1 cellular context compared by ENCODE assay signal in the genomic region with DNA sequence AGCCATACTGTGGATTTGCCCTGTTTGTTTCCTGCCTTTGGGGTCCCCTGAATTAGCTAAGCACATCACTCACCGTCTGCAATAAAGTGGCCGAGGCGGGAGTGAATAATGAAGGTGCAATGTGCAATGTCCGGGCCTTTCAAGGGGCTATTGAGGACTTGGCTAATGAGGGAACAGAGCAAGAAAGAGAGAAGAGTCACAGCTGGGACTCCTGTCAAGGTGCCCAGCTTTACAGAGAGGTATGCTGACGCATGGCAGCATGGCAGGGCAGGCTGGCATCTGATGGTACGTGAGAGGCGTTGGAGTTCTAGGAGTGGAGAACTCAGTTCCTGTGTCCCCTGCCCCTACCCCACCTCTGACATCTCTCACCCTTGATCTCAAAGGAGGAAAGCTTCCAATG.
TF ChIP-seq lines count a peak whose summit lies in the region.

No MANE protein-coding gene starts in this region.

TF ChIP-seq in SK-N-SH treated with all-trans-retinoic acid at 6 μM for 48 hours, 23 proteins besides CTCF, POLR2A, EP300 and RAD21:
- TF ChIP-seq, protein P1, sequence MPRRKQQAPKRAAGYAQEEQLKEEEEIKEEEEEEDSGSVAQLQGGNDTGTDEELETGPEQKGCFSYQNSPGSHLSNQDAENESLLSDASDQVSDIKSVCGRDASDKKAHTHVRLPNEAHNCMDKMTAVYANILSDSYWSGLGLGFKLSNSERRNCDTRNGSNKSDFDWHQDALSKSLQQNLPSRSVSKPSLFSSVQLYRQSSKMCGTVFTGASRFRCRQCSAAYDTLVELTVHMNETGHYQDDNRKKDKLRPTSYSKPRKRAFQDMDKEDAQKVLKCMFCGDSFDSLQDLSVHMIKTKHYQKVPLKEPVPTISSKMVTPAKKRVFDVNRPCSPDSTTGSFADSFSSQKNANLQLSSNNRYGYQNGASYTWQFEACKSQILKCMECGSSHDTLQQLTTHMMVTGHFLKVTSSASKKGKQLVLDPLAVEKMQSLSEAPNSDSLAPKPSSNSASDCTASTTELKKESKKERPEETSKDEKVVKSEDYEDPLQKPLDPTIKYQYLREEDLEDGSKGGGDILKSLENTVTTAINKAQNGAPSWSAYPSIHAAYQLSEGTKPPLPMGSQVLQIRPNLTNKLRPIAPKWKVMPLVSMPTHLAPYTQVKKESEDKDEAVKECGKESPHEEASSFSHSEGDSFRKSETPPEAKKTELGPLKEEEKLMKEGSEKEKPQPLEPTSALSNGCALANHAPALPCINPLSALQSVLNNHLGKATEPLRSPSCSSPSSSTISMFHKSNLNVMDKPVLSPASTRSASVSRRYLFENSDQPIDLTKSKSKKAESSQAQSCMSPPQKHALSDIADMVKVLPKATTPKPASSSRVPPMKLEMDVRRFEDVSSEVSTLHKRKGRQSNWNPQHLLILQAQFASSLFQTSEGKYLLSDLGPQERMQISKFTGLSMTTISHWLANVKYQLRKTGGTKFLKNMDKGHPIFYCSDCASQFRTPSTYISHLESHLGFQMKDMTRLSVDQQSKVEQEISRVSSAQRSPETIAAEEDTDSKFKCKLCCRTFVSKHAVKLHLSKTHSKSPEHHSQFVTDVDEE (CRISPR knock-in tag; IDR thresholded peaks at IDR 0.05) = no peak
- TF ChIP-seq BACH2 (CRISPR knock-in tag; IDR thresholded peaks at IDR 0.05; ENCODE audit: borderline replicate concordance) = no peak
- TF ChIP-seq PPARA (CRISPR knock-in tag; IDR thresholded peaks at IDR 0.05; ENCODE audit: borderline replicate concordance) = no peak
- no peak for TF ChIP-seq CSDC2 (CRISPR knock-in tag; IDR thresholded peaks at IDR 0.05)
- TF ChIP-seq, protein P2, sequence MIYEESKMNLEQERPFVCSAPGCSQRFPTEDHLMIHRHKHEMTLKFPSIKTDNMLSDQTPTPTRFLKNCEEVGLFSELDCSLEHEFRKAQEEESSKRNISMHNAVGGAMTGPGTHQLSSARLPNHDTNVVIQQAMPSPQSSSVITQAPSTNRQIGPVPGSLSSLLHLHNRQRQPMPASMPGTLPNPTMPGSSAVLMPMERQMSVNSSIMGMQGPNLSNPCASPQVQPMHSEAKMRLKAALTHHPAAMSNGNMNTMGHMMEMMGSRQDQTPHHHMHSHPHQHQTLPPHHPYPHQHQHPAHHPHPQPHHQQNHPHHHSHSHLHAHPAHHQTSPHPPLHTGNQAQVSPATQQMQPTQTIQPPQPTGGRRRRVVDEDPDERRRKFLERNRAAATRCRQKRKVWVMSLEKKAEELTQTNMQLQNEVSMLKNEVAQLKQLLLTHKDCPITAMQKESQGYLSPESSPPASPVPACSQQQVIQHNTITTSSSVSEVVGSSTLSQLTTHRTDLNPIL (CRISPR knock-in tag; IDR thresholded peaks at IDR 0.05; ENCODE audit: low read depth) = no peak
- TF ChIP-seq, protein P3, sequence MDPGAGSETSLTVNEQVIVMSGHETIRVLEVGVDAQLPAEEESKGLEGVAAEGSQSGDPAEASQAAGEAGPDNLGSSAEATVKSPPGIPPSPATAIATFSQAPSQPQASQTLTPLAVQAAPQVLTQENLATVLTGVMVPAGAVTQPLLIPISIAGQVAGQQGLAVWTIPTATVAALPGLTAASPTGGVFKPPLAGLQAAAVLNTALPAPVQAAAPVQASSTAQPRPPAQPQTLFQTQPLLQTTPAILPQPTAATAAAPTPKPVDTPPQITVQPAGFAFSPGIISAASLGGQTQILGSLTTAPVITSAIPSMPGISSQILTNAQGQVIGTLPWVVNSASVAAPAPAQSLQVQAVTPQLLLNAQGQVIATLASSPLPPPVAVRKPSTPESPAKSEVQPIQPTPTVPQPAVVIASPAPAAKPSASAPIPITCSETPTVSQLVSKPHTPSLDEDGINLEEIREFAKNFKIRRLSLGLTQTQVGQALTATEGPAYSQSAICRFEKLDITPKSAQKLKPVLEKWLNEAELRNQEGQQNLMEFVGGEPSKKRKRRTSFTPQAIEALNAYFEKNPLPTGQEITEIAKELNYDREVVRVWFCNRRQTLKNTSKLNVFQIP (CRISPR knock-in tag; IDR thresholded peaks at IDR 0.05; ENCODE audit: borderline replicate concordance, low read depth) = no peak
- no peak for TF ChIP-seq TCF4 (CRISPR knock-in tag; IDR thresholded peaks at IDR 0.05; ENCODE audit: borderline replicate concordance)
- no peak for TF ChIP-seq ZNF70 (CRISPR knock-in tag; IDR thresholded peaks at IDR 0.05)
- no peak for TF ChIP-seq TOX (CRISPR knock-in tag; IDR thresholded peaks at IDR 0.05; ENCODE audit: borderline replicate concordance)
- TF ChIP-seq, protein P4, sequence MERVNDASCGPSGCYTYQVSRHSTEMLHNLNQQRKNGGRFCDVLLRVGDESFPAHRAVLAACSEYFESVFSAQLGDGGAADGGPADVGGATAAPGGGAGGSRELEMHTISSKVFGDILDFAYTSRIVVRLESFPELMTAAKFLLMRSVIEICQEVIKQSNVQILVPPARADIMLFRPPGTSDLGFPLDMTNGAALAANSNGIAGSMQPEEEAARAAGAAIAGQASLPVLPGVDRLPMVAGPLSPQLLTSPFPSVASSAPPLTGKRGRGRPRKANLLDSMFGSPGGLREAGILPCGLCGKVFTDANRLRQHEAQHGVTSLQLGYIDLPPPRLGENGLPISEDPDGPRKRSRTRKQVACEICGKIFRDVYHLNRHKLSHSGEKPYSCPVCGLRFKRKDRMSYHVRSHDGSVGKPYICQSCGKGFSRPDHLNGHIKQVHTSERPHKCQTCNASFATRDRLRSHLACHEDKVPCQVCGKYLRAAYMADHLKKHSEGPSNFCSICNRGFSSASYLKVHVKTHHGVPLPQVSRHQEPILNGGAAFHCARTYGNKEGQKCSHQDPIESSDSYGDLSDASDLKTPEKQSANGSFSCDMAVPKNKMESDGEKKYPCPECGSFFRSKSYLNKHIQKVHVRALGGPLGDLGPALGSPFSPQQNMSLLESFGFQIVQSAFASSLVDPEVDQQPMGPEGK (CRISPR knock-in tag; IDR thresholded peaks at IDR 0.05; ENCODE audit: borderline replicate concordance) = no peak
- no peak for TF ChIP-seq RARB (CRISPR knock-in tag; IDR thresholded peaks at IDR 0.05)
- TF ChIP-seq ISL1 (CRISPR knock-in tag; IDR thresholded peaks at IDR 0.05) = no peak
- no peak for TF ChIP-seq ZNF565 (CRISPR knock-in tag; conservative IDR thresholded peaks at IDR 0.05; ENCODE audit: low read depth)
- no peak for TF ChIP-seq OSR1 (CRISPR knock-in tag; IDR thresholded peaks at IDR 0.05)
- no peak for TF ChIP-seq ZC3H10 (CRISPR knock-in tag; IDR thresholded peaks at IDR 0.05)
- no peak for TF ChIP-seq ZNF8 (CRISPR knock-in tag; IDR thresholded peaks at IDR 0.05)
